Comparison of ENCODE assay signal across 12 cellular contexts in the genomic region with DNA sequence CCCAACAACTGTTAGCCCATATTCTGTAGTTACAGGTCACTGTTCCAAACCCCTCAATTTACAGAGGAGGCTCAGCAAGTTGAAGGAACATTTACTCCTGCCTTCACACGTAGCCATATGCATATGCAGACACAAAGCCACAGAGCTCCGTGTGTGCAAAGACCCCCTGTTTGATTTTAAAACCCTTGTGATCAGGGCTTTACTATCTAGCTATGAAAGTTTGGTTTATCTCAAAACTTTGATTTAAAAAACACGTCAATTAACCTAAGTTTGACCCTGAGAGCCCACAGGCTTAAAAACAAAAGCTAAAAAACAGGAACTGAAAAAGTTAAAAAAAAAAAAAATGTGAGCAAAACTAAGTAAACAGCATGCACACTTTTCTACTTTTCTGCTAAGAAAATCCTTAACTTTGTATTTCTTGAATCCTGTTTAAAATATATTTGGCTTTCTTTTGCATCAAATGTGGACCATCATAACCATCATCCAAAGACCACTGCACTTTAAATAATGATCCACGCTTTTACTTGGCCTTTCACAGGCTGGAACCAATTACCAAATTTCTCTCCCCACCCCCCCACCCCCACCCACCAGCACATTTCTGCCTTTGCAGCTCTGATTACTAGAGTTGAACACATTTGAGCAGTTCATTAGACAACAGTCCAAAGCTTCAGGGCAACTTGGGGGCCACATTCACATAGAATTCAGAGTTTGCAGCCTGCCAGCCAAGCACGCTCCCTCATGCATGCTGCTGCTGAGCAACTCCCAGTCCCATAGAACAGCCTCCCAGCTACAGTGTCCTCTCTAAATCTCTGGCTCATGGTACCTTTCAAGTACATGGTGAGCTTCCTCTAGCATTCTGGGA.
DNase-seq lines count a peak whose midpoint lies in the region; ATAC-seq, FAIRE-seq and TF ChIP-seq lines count a peak whose summit lies in the region.
"Had no signal": no experiment of that assay in that cellular context is flagged by ENCODE, and none has a peak within 500 bp of the region (broad histone marks: within the 10 kb centered on the region; RNA-seq: fewer than 3 reads in every experiment).

No MANE protein-coding gene starts in this region.

- no peak for DNase-seq in CD4-positive, alpha-beta T cell
- no peak for DNase-seq in stimulated activated naive CD4-positive, alpha-beta T cell treated with Interleukin-2 at 50 U/mL for 16 hours (lab: John Stamatoyannopoulos, UW)
- DNase-seq in NCI-H1436 treated with DMSO at 0.1 percent for 48 hours (lab: John Stamatoyannopoulos, UW) (no peak), frontal cortex (ENCODE audit: low spot score in 2 of 2) (no peak), RCC 7860 (ENCODE audit: low spot score) (no peak)
- DNase-seq: gastrocnemius medialis, natural killer cell, NCI-H1694 had no signal

- CTCF ChIA-PET in CD4-positive, alpha-beta T cell (lab: Charles Lee), result interaction anchor here (1.3 kb wide), 1 partner anchor 152 kb away, joined by 5 read pairs; no protein-coding TSS in a partner anchor

- peaks cover 4% of the 10 kb centered on the region for H3K9me3 Mint-ChIP-seq in CD4-positive, alpha-beta T cell
- H3K9me3 Mint-ChIP-seq: natural killer cell had no signal

- peak overlapping the region; percentile 82 for H3K27ac Mint-ChIP-seq in CD4-positive, alpha-beta T cell
- H3K27ac Mint-ChIP-seq: natural killer cell had no signal

- POLR2A ChIA-PET in CD4-positive, alpha-beta T cell (lab: Charles Lee), result interaction anchor here (0.6 to 5.6 kb wide), 32 partner anchors 9 to 1142 kb away, joined by 3 to 45 read pairs (median 5); a partner anchor contains a TSS

- H3K36me3 Mint-ChIP-seq in CD4-positive, alpha-beta T cell (ENCODE audit: low read depth), result peaks cover 6% of the 10 kb centered on the region
- H3K36me3 Mint-ChIP-seq: natural killer cell had no signal

- peaks cover 100% of the 10 kb centered on the region for H3K4me1 Mint-ChIP-seq in CD4-positive, alpha-beta T cell (ENCODE audit: low read depth)

- FAIRE-seq in frontal cortex (lab: Jason Lieb, UNC), result no peak
- FAIRE-seq in RCC 7860 (lab: Jason Lieb, UNC), result no peak
- FAIRE-seq: H1 had no signal

- no peak overlapping the region for H3K27ac ChIP-seq in CD4-positive, alpha-beta T cell (ENCODE audit: low read depth, low read length)
- H3K27ac ChIP-seq: gastrocnemius medialis had no signal

- H3K27me3 ChIP-seq in CD4-positive, alpha-beta T cell (ENCODE audit: control insufficient read depth, insufficient read depth, low read length), result no peaks in the 10 kb centered on the region
- H3K27me3 ChIP-seq: gastrocnemius medialis had no signal

- H3K9me3 ChIP-seq in CD4-positive, alpha-beta T cell (ENCODE audit: control insufficient read depth, low read length), result no peaks in the 10 kb centered on the region
- H3K9me3 ChIP-seq: gastrocnemius medialis had no signal

- H3K4me3 Mint-ChIP-seq in CD4-positive, alpha-beta T cell, result peak overlapping the region; percentile 61
- H3K4me3 Mint-ChIP-seq: natural killer cell had no signal

- intact Hi-C loops in CD4-positive, alpha-beta T cell (cut with DNase I, micrococcal nuclease), result no loop called here

- no peaks in the 10 kb centered on the region for H3K27me3 Mint-ChIP-seq in CD4-positive, alpha-beta T cell

- peak; percentile 42 for TF ChIP-seq POLR2A in Raji (IDR thresholded peaks at IDR 0.05; ENCODE audit: insufficient read depth, low read depth, low read length)

- no peak for TF ChIP-seq CTCF in CD4-positive, alpha-beta T cell (IDR thresholded peaks at IDR 0.05)

- ATAC-seq in CD4-positive, alpha-beta T cell (ENCODE audit: poor library complexity), result peak; percentile 65
- peak; percentile 53 for ATAC-seq in GM19372 (IDR thresholded peaks at IDR 0.05; ENCODE audit: low read depth, unreplicated experiment)
- peak; percentile 51 for ATAC-seq in HG03039 (IDR thresholded peaks at IDR 0.05; ENCODE audit: unreplicated experiment)
- ATAC-seq: gastrocnemius medialis, natural killer cell had no signal
